8 cellular contexts compared by ENCODE assay signal in the genomic region with DNA sequence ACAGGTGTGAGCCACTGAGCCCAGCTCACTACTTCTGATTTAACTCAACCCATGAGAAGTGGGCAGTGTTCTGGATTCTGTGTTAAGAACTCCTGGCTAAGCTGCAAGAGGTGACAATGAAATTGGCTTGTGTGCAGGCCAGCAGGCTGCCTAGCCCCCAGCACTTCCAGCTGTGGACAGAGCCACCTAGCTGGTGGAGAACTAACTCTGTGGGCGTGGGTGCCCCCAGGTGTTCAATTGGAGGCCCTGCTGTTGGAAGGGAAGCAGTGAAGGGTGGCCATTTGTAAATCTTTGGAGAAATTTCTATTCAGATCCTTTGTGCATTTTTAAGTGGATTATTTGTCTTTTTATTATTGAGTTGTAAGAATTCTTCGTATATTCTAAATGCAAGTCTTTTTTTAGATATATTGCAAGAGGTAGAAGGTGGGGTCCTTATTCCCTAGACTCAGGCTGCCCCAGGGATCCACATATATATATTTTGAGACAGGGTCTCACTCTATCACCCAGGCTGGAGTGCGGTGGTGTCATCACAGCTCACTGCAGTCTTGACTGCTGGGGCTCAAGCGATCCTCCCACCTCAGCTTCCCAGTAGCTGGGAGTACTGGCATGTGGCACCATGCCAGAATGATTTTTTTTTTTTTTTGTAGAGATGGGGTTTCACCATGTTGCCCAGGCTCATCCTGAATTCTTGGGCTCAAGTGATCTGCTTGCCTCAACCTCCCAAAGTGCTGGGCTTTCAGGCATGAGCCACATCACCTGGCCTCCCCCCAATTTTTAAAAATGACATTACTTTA. TPM values are rescaled to one million over a fixed set of nuclear protein-coding genes. Genes with fewer than 3 reads are reported as not detected.
DNase-seq lines count a peak whose midpoint lies in the region; ATAC-seq and TF ChIP-seq lines count a peak whose summit lies in the region.

No MANE protein-coding gene starts in this region.

- H3K27ac ChIP-seq in cardiac muscle cell (no peak overlapping the region), right atrium auricular region (no peak overlapping the region)

- H3K27ac Mint-ChIP-seq in WTC11: no peak overlapping the region
- H3K27ac Mint-ChIP-seq in stimulated activated effector memory CD8-positive, alpha-beta T cell treated with anti-CD3 and anti-CD28 coated beads, Interleukin-12 subunit alpha, Interleukin-12 subunit beta, amount 100 ng/mL, for 72 hours: no peak overlapping the region

- H3K9me3 Mint-ChIP-seq in WTC11: no peaks in the 10 kb centered on the region
- H3K9me3 Mint-ChIP-seq in stimulated activated effector memory CD8-positive, alpha-beta T cell treated with anti-CD3 and anti-CD28 coated beads, Interleukin-12 subunit alpha, Interleukin-12 subunit beta, amount 100 ng/mL, for 72 hours: no peaks in the 10 kb centered on the region

- H3K4me3 Mint-ChIP-seq in WTC11: no peak overlapping the region
- H3K4me3 Mint-ChIP-seq in stimulated activated effector memory CD8-positive, alpha-beta T cell treated with anti-CD3 and anti-CD28 coated beads, Interleukin-12 subunit alpha, Interleukin-12 subunit beta, amount 100 ng/mL, for 72 hours: no peak overlapping the region

- H3K4me1 Mint-ChIP-seq in WTC11: peaks cover 5% of the 10 kb centered on the region
- peaks cover 37% of the 10 kb centered on the region for H3K4me1 Mint-ChIP-seq in stimulated activated effector memory CD8-positive, alpha-beta T cell treated with anti-CD3 and anti-CD28 coated beads, Interleukin-12 subunit alpha, Interleukin-12 subunit beta, amount 100 ng/mL, for 72 hours

- POLR2A ChIA-PET in WTC11 (lab: Charles Lee): interaction anchor here (0.7 kb wide), 2 partner anchors 31 to 55 kb away, joined by 3 read pairs; a partner anchor contains a TSS

- peaks cover 21% of the 10 kb centered on the region for H3K27me3 Mint-ChIP-seq in WTC11 (ENCODE audit: low read depth)

- peak; percentile 61 for TF ChIP-seq CTCF in cardiac muscle cell (IDR thresholded peaks at IDR 0.05; ENCODE audit: low read depth, low read length)
- TF ChIP-seq CTCF in right atrium auricular region (IDR thresholded peaks at IDR 0.05): peak in 1 of 2 donors; percentile 48
- 0 out of 2 replicates have a peak, but pooled peaks have one; percentile 30 for TF ChIP-seq CTCF in WTC11 (IDR thresholded peaks at IDR 0.05)

- no peaks in the 10 kb centered on the region for H3K4me1 ChIP-seq in cardiac muscle cell (ENCODE audit: low read depth)
- no peaks in the 10 kb centered on the region for H3K4me1 ChIP-seq in right atrium auricular region

- H3K4me3 ChIP-seq in cardiac muscle cell (no peak overlapping the region), right atrium auricular region (no peak overlapping the region)

- no peaks in the 10 kb centered on the region for H3K36me3 Mint-ChIP-seq in WTC11
- H3K36me3 Mint-ChIP-seq in stimulated activated effector memory CD8-positive, alpha-beta T cell treated with anti-CD3 and anti-CD28 coated beads, Interleukin-12 subunit alpha, Interleukin-12 subunit beta, amount 100 ng/mL, for 72 hours: no peaks in the 10 kb centered on the region

- no peaks in the 10 kb centered on the region for H3K36me3 ChIP-seq in cardiac muscle cell
- H3K36me3 ChIP-seq in right atrium auricular region: no peaks in the 10 kb centered on the region

- ATAC-seq in WTC11 (peak; percentile 94), HG03095 (IDR thresholded peaks at IDR 0.05; ENCODE audit: unreplicated experiment) (no peak)
- ATAC-seq in stimulated activated effector memory CD8-positive, alpha-beta T cell treated with anti-CD3 and anti-CD28 coated beads, Interleukin-12 subunit alpha, Interleukin-12 subunit beta, amount 100 ng/mL, for 72 hours: peak; percentile 54

- peak; percentile 68 to 88 for DNase-seq in cardiac muscle cell (ENCODE audit: low read depth in 1 of 2, low spot score in 1 of 2)
- DNase-seq in right atrium auricular region (ENCODE audit: low spot score): no peak
- peak; percentile 50 for DNase-seq in NCI-H1436 (lab: John Stamatoyannopoulos, UW)
- DNase-seq in WTC11 (ENCODE audit: low spot score): peak; percentile 74
- peak; percentile 53 for DNase-seq in glomerular visceral epithelial cell (ENCODE audit: extremely low spot score)
- DNase-seq in stimulated activated effector memory CD8-positive, alpha-beta T cell treated with anti-CD3 and anti-CD28 coated beads, Interleukin-12 subunit alpha, Interleukin-12 subunit beta, amount 100 ng/mL, for 72 hours (ENCODE audit: low spot score in 2 of 2): peak; percentile 6 to 60
- DNase-seq in GM19240 (ENCODE audit: insufficient read length, low spot score): no peak

- H3K9me3 ChIP-seq in cardiac muscle cell (ENCODE audit: low read depth) (no peaks in the 10 kb centered on the region), right atrium auricular region (no peaks in the 10 kb centered on the region)

- H3K27me3 ChIP-seq in cardiac muscle cell: peaks cover 4% of the 10 kb centered on the region
- no peaks in the 10 kb centered on the region for H3K27me3 ChIP-seq in right atrium auricular region

- CTCF ChIA-PET in WTC11 (lab: Charles Lee): interaction anchor here (0.9 to 2.0 kb wide), 13 partner anchors 10 to 220 kb away, joined by 3 to 20 read pairs (median 5); a partner anchor contains a TSS

TF ChIP-seq in WTC11, 78 proteins besides CTCF, POLR2A, EP300 and RAD21:
- TF ChIP-seq NR3C1 (CRISPR knock-in tag; conservative IDR thresholded peaks at IDR 0.05; ENCODE audit: low read depth) (no peak), TEAD4 (CRISPR knock-in tag; IDR thresholded peaks at IDR 0.05) (no peak), FOXP1 (CRISPR knock-in tag; IDR thresholded peaks at IDR 0.05; ENCODE audit: borderline replicate concordance) (peak; percentile 56; the same call in 1 of the 2 replicates)
- TF ChIP-seq, protein P1, sequence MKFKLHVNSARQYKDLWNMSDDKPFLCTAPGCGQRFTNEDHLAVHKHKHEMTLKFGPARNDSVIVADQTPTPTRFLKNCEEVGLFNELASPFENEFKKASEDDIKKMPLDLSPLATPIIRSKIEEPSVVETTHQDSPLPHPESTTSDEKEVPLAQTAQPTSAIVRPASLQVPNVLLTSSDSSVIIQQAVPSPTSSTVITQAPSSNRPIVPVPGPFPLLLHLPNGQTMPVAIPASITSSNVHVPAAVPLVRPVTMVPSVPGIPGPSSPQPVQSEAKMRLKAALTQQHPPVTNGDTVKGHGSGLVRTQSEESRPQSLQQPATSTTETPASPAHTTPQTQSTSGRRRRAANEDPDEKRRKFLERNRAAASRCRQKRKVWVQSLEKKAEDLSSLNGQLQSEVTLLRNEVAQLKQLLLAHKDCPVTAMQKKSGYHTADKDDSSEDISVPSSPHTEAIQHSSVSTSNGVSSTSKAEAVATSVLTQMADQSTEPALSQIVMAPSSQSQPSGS (CRISPR knock-in tag; IDR thresholded peaks at IDR 0.05; ENCODE audit: borderline replicate concordance, low read depth): no peak
- TF ChIP-seq, protein P2, sequence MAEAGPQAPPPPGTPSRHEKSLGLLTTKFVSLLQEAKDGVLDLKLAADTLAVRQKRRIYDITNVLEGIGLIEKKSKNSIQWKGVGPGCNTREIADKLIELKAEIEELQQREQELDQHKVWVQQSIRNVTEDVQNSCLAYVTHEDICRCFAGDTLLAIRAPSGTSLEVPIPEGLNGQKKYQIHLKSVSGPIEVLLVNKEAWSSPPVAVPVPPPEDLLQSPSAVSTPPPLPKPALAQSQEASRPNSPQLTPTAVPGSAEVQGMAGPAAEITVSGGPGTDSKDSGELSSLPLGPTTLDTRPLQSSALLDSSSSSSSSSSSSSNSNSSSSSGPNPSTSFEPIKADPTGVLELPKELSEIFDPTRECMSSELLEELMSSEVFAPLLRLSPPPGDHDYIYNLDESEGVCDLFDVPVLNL (CRISPR knock-in tag; IDR thresholded peaks at IDR 0.05; ENCODE audit: borderline replicate concordance, low read depth): no peak
- TF ChIP-seq, protein P3, sequence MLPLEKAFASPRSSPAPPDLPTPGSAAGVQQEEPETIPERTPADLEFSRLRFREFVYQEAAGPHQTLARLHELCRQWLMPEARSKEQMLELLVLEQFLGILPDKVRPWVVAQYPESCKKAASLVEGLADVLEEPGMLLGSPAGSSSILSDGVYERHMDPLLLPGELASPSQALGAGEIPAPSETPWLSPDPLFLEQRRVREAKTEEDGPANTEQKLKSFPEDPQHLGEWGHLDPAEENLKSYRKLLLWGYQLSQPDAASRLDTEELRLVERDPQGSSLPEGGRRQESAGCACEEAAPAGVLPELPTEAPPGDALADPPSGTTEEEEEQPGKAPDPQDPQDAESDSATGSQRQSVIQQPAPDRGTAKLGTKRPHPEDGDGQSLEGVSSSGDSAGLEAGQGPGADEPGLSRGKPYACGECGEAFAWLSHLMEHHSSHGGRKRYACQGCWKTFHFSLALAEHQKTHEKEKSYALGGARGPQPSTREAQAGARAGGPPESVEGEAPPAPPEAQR (CRISPR knock-in tag; IDR thresholded peaks at IDR 0.05): no peak

RNA-seq across cellular contexts. Expression of a gene that starts 7.2 kb away (rescaled TPM):
- 5.8 and 8.1 TPM in 2 replicates for total RNA-seq in cardiac muscle cell
- polyA plus RNA-seq in cardiac muscle cell: 1.2 and 3.3 TPM in 2 replicates
- 1 to 10 TPM; 4.0 to 7.5 TPM for total RNA-seq in right atrium auricular region
- 65.7 to 70.1 TPM (median 67.0 TPM) in 3 replicates for total RNA-seq in WTC11 (2021)

RNA-seq across cellular contexts. Expression of a gene that starts 31.6 kb away (rescaled TPM):
- 21.1 and 23.0 TPM in 2 replicates for total RNA-seq in cardiac muscle cell
- 18.3 and 20.8 TPM in 2 replicates for polyA plus RNA-seq in cardiac muscle cell
- 1 to 10 TPM; 4.3 to 9.4 TPM for total RNA-seq in right atrium auricular region
- total RNA-seq in WTC11 (2021): 28.3 to 31.3 TPM (median 29.0 TPM) in 3 replicates

RNA-seq across cellular contexts. Expression of a gene that starts 35.2 kb away (rescaled TPM):
- total RNA-seq in cardiac muscle cell (25.6 and 28.3 TPM in 2 replicates), right atrium auricular region (10 to 100 TPM; 10.6 to 11.5 TPM), WTC11 (2021) (25.7 to 30.1 TPM (median 27.8 TPM) in 3 replicates)
- polyA plus RNA-seq in cardiac muscle cell: 15.9 and 17.6 TPM in 2 replicates

RNA-seq across cellular contexts. Expression of a gene that starts 50.3 kb away (rescaled TPM):
- total RNA-seq in cardiac muscle cell (285 and 435 TPM in 2 replicates), right atrium auricular region (100 to 1,000 TPM; 399 to 869 TPM), WTC11 (2021) (336 to 355 TPM (median 354 TPM) in 3 replicates)
- 1,301 and 1,489 TPM in 2 replicates for polyA plus RNA-seq in cardiac muscle cell

Comparison
In these comparisons a context has a peak if more than half of its experiments do, and no peak if none do; other contexts are left out.
1. DNase-seq: peak in cardiac muscle cell (2 of 2), NCI-H1436 (single experiment), WTC11 (single experiment), glomerular visceral epithelial cell (single experiment) and stimulated activated effector memory CD8-positive, alpha-beta T cell treated with anti-CD3 and anti-CD28 coated beads, Interleukin-12 subunit alpha, Interleukin-12 subunit beta, amount 100 ng/mL, for 72 hours (2 of 2); none in right atrium auricular region (single experiment) and GM19240 (single experiment).